ENCODE assay signal across 11 cellular contexts in genomic region chr6:167906899-167907298, GRCh38.
DNase-seq lines count a peak whose midpoint lies in the region; ATAC-seq and TF ChIP-seq lines count a peak whose summit lies in the region.
"Had no signal": no experiment of that assay in that cellular context is flagged by ENCODE, and none has a peak within 500 bp of the region (broad histone marks: within the 10 kb centered on the region; RNA-seq: fewer than 3 reads in every experiment).

No MANE protein-coding gene starts in this region.

- no peaks in the 10 kb centered on the region for H3K9me3 Mint-ChIP-seq in GM23338
- H3K9me3 Mint-ChIP-seq in activated naive CD4-positive, alpha-beta T cell treated with anti-CD3 and anti-CD28 coated beads, Interleukin-2, amount 50 U/mL, for 72 hours, result no peaks in the 10 kb centered on the region
- H3K9me3 Mint-ChIP-seq: CD8-positive, alpha-beta T cell; IgD-negative memory B cell had no signal

- no peaks in the 10 kb centered on the region for H4K20me1 ChIP-seq in GM23338 (replicated peaks; ENCODE audit: insufficient read depth)
- H4K20me1 ChIP-seq in osteoblast (ENCODE audit: insufficient read depth, low read length), result no peaks in the 10 kb centered on the region

- ATAC-seq in GM23338 (peak; percentile 76), left cardiac atrium (peak; percentile 93 to 96), HG03521 (IDR thresholded peaks at IDR 0.05; ENCODE audit: unreplicated experiment) (no peak)
- ATAC-seq in activated naive CD4-positive, alpha-beta T cell treated with anti-CD3 and anti-CD28 coated beads, Interleukin-2, amount 50 U/mL, for 72 hours, result no peak
- ATAC-seq: CD8-positive, alpha-beta T cell had no signal

- H3K4me2 ChIP-seq in GM23338 (no peak overlapping the region), osteoblast (ENCODE audit: insufficient read depth, low read length) (no peak overlapping the region)

- peaks cover 54% of the 10 kb centered on the region for H3K36me3 Mint-ChIP-seq in GM23338 (ENCODE audit: low read depth)
- H3K36me3 Mint-ChIP-seq in activated naive CD4-positive, alpha-beta T cell treated with anti-CD3 and anti-CD28 coated beads, Interleukin-2, amount 50 U/mL, for 72 hours, result no peaks in the 10 kb centered on the region
- H3K36me3 Mint-ChIP-seq: CD8-positive, alpha-beta T cell had no signal

- H2AFZ ChIP-seq in GM23338 (no peak overlapping the region), osteoblast (ENCODE audit: low read length) (no peak overlapping the region)

- no peak overlapping the region for H3K4me3 Mint-ChIP-seq in GM23338
- H3K4me3 Mint-ChIP-seq: CD8-positive, alpha-beta T cell; IgD-negative memory B cell had no signal

- no peak overlapping the region for H3K27ac Mint-ChIP-seq in GM23338
- H3K27ac Mint-ChIP-seq in activated naive CD4-positive, alpha-beta T cell treated with anti-CD3 and anti-CD28 coated beads, Interleukin-2, amount 50 U/mL, for 72 hours, result no peak overlapping the region
- H3K27ac Mint-ChIP-seq: CD8-positive, alpha-beta T cell; IgD-negative memory B cell had no signal

- no peaks in the 10 kb centered on the region for H3K9me2 ChIP-seq in GM23338 (ENCODE audit: insufficient read depth)

- H3K27me3 ChIP-seq in GM23338 (ENCODE audit: insufficient read depth) (no peaks in the 10 kb centered on the region), osteoblast (ENCODE audit: insufficient read depth, low read length) (no peaks in the 10 kb centered on the region)

- TF ChIP-seq CTCF in GM23338 (conservative IDR thresholded peaks at IDR 0.05; ENCODE audit: low read depth in 2 of 2) (no peak), osteoblast (IDR thresholded peaks at IDR 0.05; ENCODE audit: extremely low read depth, low read depth, low read length) (no peak)

- H3K27me3 Mint-ChIP-seq in GM23338 (ENCODE audit: insufficient read depth, low read depth, poor library complexity), result no peaks in the 10 kb centered on the region
- H3K27me3 Mint-ChIP-seq: IgD-negative memory B cell had no signal

- H3K27ac ChIP-seq in GM23338 (ENCODE audit: low read depth) (0 out of 2 replicates have a peak overlapping the region, but pooled peaks have one; percentile 56), osteoblast (ENCODE audit: low read depth, low read length) (no peak overlapping the region)

- intact Hi-C loops in left cardiac atrium (cut with DNase I), result loop anchor here in 1 of 2 donors (10.0 kb wide), 1 partner anchor 208 kb away; no protein-coding TSS in a partner anchor

- DNase-seq in GM23338 (ENCODE audit: low spot score) (peak; percentile 16), anterior cingulate cortex (lab: John Stamatoyannopoulos, UW) (peak in 39 of 58 donors; percentile 19 to 78 (median 53)), left cardiac atrium (peak; percentile 72), osteoblast (ENCODE audit: insufficient read length, low spot score, missing footprints) (peak; percentile 17), NCI-H1694 (lab: John Stamatoyannopoulos, UW) (no peak)
- DNase-seq in activated naive CD4-positive, alpha-beta T cell treated with anti-CD3 and anti-CD28 coated beads, Interleukin-2, amount 50 U/mL, for 72 hours (ENCODE audit: low spot score in 2 of 2), result no peak
- DNase-seq in activated CD4-positive, alpha-beta T cell treated with anti-CD3 and anti-CD28 coated beads, Interleukin-2, amount 50 U/mL, for 1 hour, result no peak
- DNase-seq: activated CD4-positive, alpha-beta T cell treated with anti-CD3 and anti-CD28 coated beads for 1 hour had no signal

- H3K36me3 ChIP-seq in GM23338 (ENCODE audit: insufficient read depth) (peaks cover 19% of the 10 kb centered on the region), osteoblast (ENCODE audit: insufficient read depth, low read length) (no peaks in the 10 kb centered on the region)

- H3K4me1 ChIP-seq in GM23338 (ENCODE audit: insufficient read depth) (no peaks in the 10 kb centered on the region), osteoblast (ENCODE audit: insufficient read depth, low read length) (no peaks in the 10 kb centered on the region)

- no peaks in the 10 kb centered on the region for H3K9me3 ChIP-seq in osteoblast (ENCODE audit: low read depth, low read length)

- H3K4me3 ChIP-seq in GM23338 (no peak overlapping the region), osteoblast (ENCODE audit: insufficient read depth, low read length) (no peak overlapping the region)

- no peaks in the 10 kb centered on the region for H3F3A ChIP-seq in GM23338 (replicated peaks; ENCODE audit: low read depth)

- H3K79me2 ChIP-seq in GM23338 (replicated peaks; ENCODE audit: insufficient read depth), result no peaks in the 10 kb centered on the region; the same call in 1 of the 2 replicates
- H3K79me2 ChIP-seq in osteoblast (ENCODE audit: insufficient read depth, low read length), result no peaks in the 10 kb centered on the region

- no peaks in the 10 kb centered on the region for H3K4me1 Mint-ChIP-seq in GM23338
- H3K4me1 Mint-ChIP-seq: IgD-negative memory B cell had no signal

TF ChIP-seq in GM23338, 12 proteins besides CTCF, POLR2A, EP300 and RAD21 (continues in another document):
- TF ChIP-seq ZNF462 (CRISPR knock-in tag; IDR thresholded peaks at IDR 0.05), result no peak
- TF ChIP-seq EZH2 (IDR thresholded peaks at IDR 0.05; ENCODE audit: low read depth, unreplicated experiment), result no peak

Comparison
In these comparisons a context has a peak if more than half of its experiments do, and no peak if none do; other contexts are left out.
1. ATAC-seq: peak in GM23338 (single experiment) and left cardiac atrium (2 of 2); none in activated naive CD4-positive, alpha-beta T cell treated with anti-CD3 and anti-CD28 coated beads, Interleukin-2, amount 50 U/mL, for 72 hours (0 of 2) and HG03521 (single experiment).
2. DNase-seq: peak in GM23338 (single experiment), anterior cingulate cortex (39 of 58), left cardiac atrium (single experiment) and osteoblast (single experiment); none in NCI-H1694 (single experiment), activated naive CD4-positive, alpha-beta T cell treated with anti-CD3 and anti-CD28 coated beads, Interleukin-2, amount 50 U/mL, for 72 hours (0 of 2) and activated CD4-positive, alpha-beta T cell treated with anti-CD3 and anti-CD28 coated beads, Interleukin-2, amount 50 U/mL, for 1 hour (single experiment).